In the genomic region with DNA sequence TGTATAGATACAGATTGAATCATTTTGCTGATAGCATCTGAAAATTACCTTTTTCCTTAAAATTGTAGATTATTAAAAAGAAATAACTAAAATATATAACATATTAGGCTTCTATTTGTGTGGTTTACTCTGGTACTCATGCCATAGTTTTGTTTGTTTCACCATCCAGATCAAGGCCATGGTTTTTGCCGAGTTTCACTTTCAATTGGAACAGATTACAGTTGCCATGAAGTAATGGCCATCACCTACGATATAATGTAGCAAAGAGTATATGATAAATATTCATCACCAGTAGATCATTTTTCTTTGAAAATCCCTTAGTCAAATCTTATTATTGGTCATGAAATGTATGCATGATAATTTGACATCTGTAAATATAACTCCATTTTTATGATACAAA, we compare ENCODE assay signal across 17 cellular contexts. TPM values are rescaled to one million over a fixed set of nuclear protein-coding genes. Genes with fewer than 3 reads are reported as not detected.
DNase-seq lines count a peak whose midpoint lies in the region; ATAC-seq and TF ChIP-seq lines count a peak whose summit lies in the region.
"Had no signal": no experiment of that assay in that cellular context is flagged by ENCODE, and none has a peak within 500 bp of the region (broad histone marks: within the 10 kb centered on the region; RNA-seq: fewer than 3 reads in every experiment).

No MANE protein-coding gene starts in this region.

- H3K4me3 Mint-ChIP-seq in activated B cell treated with CpG ODN at 0.5 μM for 24 hours (no peak overlapping the region), mesothelial cell of epicardium (no peak overlapping the region)

- H3K4me1 Mint-ChIP-seq in activated B cell treated with CpG ODN at 0.5 μM for 24 hours: peaks cover 38% of the 10 kb centered on the region
- peaks cover 19% of the 10 kb centered on the region for H3K4me1 Mint-ChIP-seq in mesothelial cell of epicardium

- TF ChIP-seq CTCF in activated B cell treated with CpG ODN at 0.5 μM for 24 hours (IDR thresholded peaks at IDR 0.05) (no peak), mesothelial cell of epicardium (IDR thresholded peaks at IDR 0.05; ENCODE audit: unreplicated experiment) (no peak)

- POLR2A ChIA-PET in activated B cell treated with CpG ODN at 0.5 μM for 24 hours (lab: Charles Lee): interaction anchor here (0.9 to 4.2 kb wide), 5 partner anchors 15 to 256 kb away, joined by 4 to 22 read pairs (median 8); a partner anchor contains a TSS

- peaks cover 7% of the 10 kb centered on the region for H3K36me3 Mint-ChIP-seq in activated B cell treated with CpG ODN at 0.5 μM for 24 hours (ENCODE audit: low read depth)
- peaks cover 9% of the 10 kb centered on the region for H3K36me3 Mint-ChIP-seq in mesothelial cell of epicardium

- no peaks in the 10 kb centered on the region for H3K27me3 Mint-ChIP-seq in activated B cell treated with CpG ODN at 0.5 μM for 24 hours
- no peaks in the 10 kb centered on the region for H3K27me3 Mint-ChIP-seq in mesothelial cell of epicardium (ENCODE audit: low read depth)

- H3K9me3 Mint-ChIP-seq in activated B cell treated with CpG ODN at 0.5 μM for 24 hours (peaks cover 20% of the 10 kb centered on the region), mesothelial cell of epicardium (peaks cover 21% of the 10 kb centered on the region)

- DNase-seq in activated B cell treated with CpG ODN at 0.5 μM for 24 hours: no peak
- no peak for DNase-seq in mesothelial cell of epicardium (ENCODE audit: low spot score in 2 of 2, unreplicated experiment in 2 of 2)
- no peak for DNase-seq in activated effector memory CD4-positive, alpha-beta T cell treated with anti-CD3 and anti-CD28 coated beads, Interleukin-2, amount 50 U/mL, for 16 hours
- DNase-seq in COR-L47 (lab: John Stamatoyannopoulos, UW): no peak
- no peak for DNase-seq in T1000 (lab: John Stamatoyannopoulos, UW)
- DNase-seq: activated CD4-positive, alpha-beta T cell treated with anti-CD3 and anti-CD28 coated beads for 4 hours; activated T-cell treated with anti-CD3 and anti-CD28 coated beads, Interleukin-2, amount 50 U/mL, for 1 hour; DMS53; gastrocnemius medialis; left lung; NCI-H345; pancreas; SHP77 treated with DMSO at 0.1 percent for 48 hours; trophoblast cell had no signal

- ATAC-seq in GM18502 (IDR thresholded peaks at IDR 0.05; ENCODE audit: poor library complexity, unreplicated experiment) (peak; percentile 62), GM21723 (IDR thresholded peaks at IDR 0.05; ENCODE audit: unreplicated experiment) (peak; percentile 48), activated B cell treated with CpG ODN at 0.5 μM for 24 hours (ENCODE audit: low read depth) (peak; percentile 58), GM21528 (IDR thresholded peaks at IDR 0.05; ENCODE audit: low FRiP score, unreplicated experiment) (no peak)
- ATAC-seq: gastrocnemius medialis had no signal

- CTCF ChIA-PET in activated B cell treated with CpG ODN at 0.5 μM for 24 hours (lab: Charles Lee): interaction anchor here (2.1 to 6.0 kb wide), 5 partner anchors 12 to 373 kb away, joined by 5 to 111 read pairs (median 62); a partner anchor contains a TSS

- H3K27ac Mint-ChIP-seq in activated B cell treated with CpG ODN at 0.5 μM for 24 hours (peak overlapping the region; percentile 73), mesothelial cell of epicardium (peak overlapping the region; percentile 22)

- intact Hi-C loops in activated B cell treated with CpG ODN at 0.5 μM for 24 hours (cut with micrococcal nuclease): loop anchor here (1.0 kb wide), 1 partner anchor 21 kb away; no protein-coding TSS in a partner anchor

RNA-seq across cellular contexts. Expression of a gene that starts 11.9 kb away (rescaled TPM):
- total RNA-seq in activated B cell treated with CpG ODN at 0.5 μM for 24 hours (0.17 and 0.29 TPM in 2 replicates), mesothelial cell of epicardium (0.63 to 0.86 TPM (median 0.71 TPM) in 3 replicates)
